22 cellular contexts compared by ENCODE assay signal in genomic region chr13:64164435-64164834, GRCh38.
A peak's percentile ranks its signal among the peaks of the same experiment; 100 is the strongest.
DNase-seq lines count a peak whose midpoint lies in the region; ATAC-seq, FAIRE-seq and TF ChIP-seq lines count a peak whose summit lies in the region.
"Had no signal": no experiment of that assay in that cellular context is flagged by ENCODE, and none has a peak within 500 bp of the region (broad histone marks: within the 10 kb centered on the region; RNA-seq: fewer than 3 reads in every experiment).

No MANE protein-coding gene starts in this region.

- 63% methylated on average over 3 of the region's 4 CpGs for WGBS in right lobe of liver (ENCODE audit: insufficient coverage, low coverage, low lambda C conversion rate, missing lambda C conversion rate)
- WGBS in HepG2 (ENCODE audit: low lambda C conversion rate): 94% methylated on average over 4 of the region's 4 CpGs

- H3K9me3 Mint-ChIP-seq in progenitor cell of endocrine pancreas (ENCODE audit: low read depth): no peaks in the 10 kb centered on the region
- H3K9me3 Mint-ChIP-seq: GM23338 had no signal

- no TSS peak for BruUV-seq in HepG2 (replicated peaks; lab: Mats Ljungman, UMichigan)

- no peak for ATAC-seq in right lobe of liver
- no peak for ATAC-seq in HepG2
- no peak for ATAC-seq in GM18519 (IDR thresholded peaks at IDR 0.05; ENCODE audit: low FRiP score, unreplicated experiment)
- ATAC-seq: GM23338 had no signal

- H3K9ac ChIP-seq in HepG2 (ENCODE audit: insufficient read depth, low read depth, low read length) (no peak overlapping the region), kidney (ENCODE audit: low read length in 2 of 2) (no peak overlapping the region)
- H3K9ac ChIP-seq: SK-N-SH had no signal

- no peak overlapping the region for H3K4me3 ChIP-seq in right lobe of liver
- no peak overlapping the region for H3K4me3 ChIP-seq in HepG2 (replicated peaks in 1 of 3; ENCODE audit: insufficient read depth in 1 of 3, low read depth in 2 of 3, low read length in 3 of 3)
- H3K4me3 ChIP-seq in kidney (ENCODE audit: low read length in 2 of 2): no peak overlapping the region
- H3K4me3 ChIP-seq: GM23338 had no signal

- no peak for FAIRE-seq in HepG2 (lab: Jason Lieb, UNC)
- FAIRE-seq in kidney (lab: Jason Lieb, UNC): no peak
- FAIRE-seq: A204.1, GM18507 had no signal

- no peak overlapping the region for H3K4me2 ChIP-seq in HepG2 (ENCODE audit: low read depth, low read length)
- H3K4me2 ChIP-seq: GM23338, SK-N-SH had no signal

- no peaks in the 10 kb centered on the region for H3K9me3 ChIP-seq in right lobe of liver
- H3K9me3 ChIP-seq in HepG2 (ENCODE audit: low read length): no peaks in the 10 kb centered on the region
- no peaks in the 10 kb centered on the region for H3K9me3 ChIP-seq in kidney (ENCODE audit: control insufficient read depth in 1 of 2, low read length in 2 of 2)
- H3K9me3 ChIP-seq: SK-N-SH had no signal

- H3K4me1 ChIP-seq in right lobe of liver (no peaks in the 10 kb centered on the region), HepG2 (ENCODE audit: insufficient read depth, low read length) (no peaks in the 10 kb centered on the region), kidney (ENCODE audit: control insufficient read depth in 1 of 2, insufficient read depth in 1 of 2, low read depth in 1 of 2, low read length in 2 of 2) (no peaks in the 10 kb centered on the region)

- H3K79me2 ChIP-seq in HepG2 (ENCODE audit: insufficient read depth, low read length): no peaks in the 10 kb centered on the region

- POLR2A ChIA-PET in HepG2 (lab: Yijun Ruan, JAX): no interaction called here

- DNase-seq in right lobe of liver (peak in 2 of 3 donors; percentile 39 to 45), HepG2 (ENCODE audit: low spot score) (no peak), kidney (peak; percentile 37), progenitor cell of endocrine pancreas (ENCODE audit: low spot score, unreplicated experiment) (no peak), HT-29 (ENCODE audit: low spot score) (no peak), NCI-H1092 (lab: John Stamatoyannopoulos, UW) (no peak)
- DNase-seq: DMS53, GDM1, HCEC 1CT, KG1, NCI-H1105 treated with DMSO at 0.1 percent for 48 hours, NCI-H2081, NCI-H2171, NCI-H524 treated with DMSO at 0.1 percent for 48 hours, OCI-M1, SHP77 treated with DMSO at 0.1 percent for 48 hours, SK-N-SH had no signal

- no peaks in the 10 kb centered on the region for H3K27me3 Mint-ChIP-seq in progenitor cell of endocrine pancreas

- no peaks in the 10 kb centered on the region for H3K36me3 Mint-ChIP-seq in progenitor cell of endocrine pancreas (ENCODE audit: insufficient read depth)

- no peaks in the 10 kb centered on the region for H3K36me3 ChIP-seq in right lobe of liver
- H3K36me3 ChIP-seq in HepG2 (replicated peaks in 1 of 2; ENCODE audit: control insufficient read depth in 1 of 2, insufficient read depth in 2 of 2, low read length in 2 of 2): no peaks in the 10 kb centered on the region
- H3K36me3 ChIP-seq in kidney (ENCODE audit: control insufficient read depth in 1 of 2, insufficient read depth in 2 of 2, low read length in 2 of 2): no peaks in the 10 kb centered on the region

- H4K20me1 ChIP-seq in HepG2 (ENCODE audit: insufficient read depth, low read length): no peaks in the 10 kb centered on the region

- no peak for TF ChIP-seq RAD21 in HepG2 (CRISPR knock-in tag; IDR thresholded peaks at IDR 0.05)

- H3K27me3 ChIP-seq in right lobe of liver (no peaks in the 10 kb centered on the region), HepG2 (ENCODE audit: control insufficient read depth in 1 of 2, insufficient read depth in 2 of 2, low read length in 2 of 2) (no peaks in the 10 kb centered on the region)

- TF ChIP-seq CTCF in right lobe of liver (IDR thresholded peaks at IDR 0.05) (no peak), HepG2 (CRISPR knock-in tag; IDR thresholded peaks at IDR 0.05) (no peak), kidney (IDR thresholded peaks at IDR 0.05; ENCODE audit: borderline replicate concordance, extremely low read depth, insufficient read depth) (no peak), progenitor cell of endocrine pancreas (IDR thresholded peaks at IDR 0.05; ENCODE audit: unreplicated experiment) (no peak)

- intact Hi-C loops in right lobe of liver (cut with DNase I) (no loop called here), HepG2 (cut with micrococcal nuclease; ENCODE audit: unreplicated experiment) (no loop called here), kidney (cut with DNase I) (no loop called here)

- in situ Hi-C loops in HepG2 (cut with HindIII; ENCODE audit: extremely low pct_ligation_motif_present, low pct_unique_long_range_greater_than_20kb): no loop called here

- no peak overlapping the region for H3K4me3 Mint-ChIP-seq in progenitor cell of endocrine pancreas (ENCODE audit: low read depth)
- H3K4me3 Mint-ChIP-seq: GM23338 had no signal

- H3K27ac ChIP-seq in right lobe of liver (no peak overlapping the region), HepG2 (ENCODE audit: extremely low read length, insufficient read depth, low read length) (no peak overlapping the region), kidney (ENCODE audit: low read depth in 2 of 2, low read length in 2 of 2) (no peak overlapping the region)
- H3K27ac ChIP-seq: HL-60 had no signal

- H3K27ac Mint-ChIP-seq in progenitor cell of endocrine pancreas: peak overlapping the region; percentile 14
- H3K27ac Mint-ChIP-seq: GM23338 had no signal

- TF ChIP-seq EP300 in HepG2 (IDR thresholded peaks at IDR 0.05; ENCODE audit: low read depth in 2 of 2, low read length in 2 of 2) (no peak), HepG2 (CRISPR knock-in tag; IDR thresholded peaks at IDR 0.05; ENCODE audit: borderline replicate concordance) (no peak)

- TF ChIP-seq POLR2A in right lobe of liver (IDR thresholded peaks at IDR 0.05) (no peak), HepG2 (IDR thresholded peaks at IDR 0.05; ENCODE audit: insufficient read depth in 1 of 2, low read depth in 2 of 2, low read length in 2 of 2) (no peak)

- peaks cover 4% of the 10 kb centered on the region for H3K4me1 Mint-ChIP-seq in progenitor cell of endocrine pancreas (ENCODE audit: low read depth)
- H3K4me1 Mint-ChIP-seq: GM23338 had no signal

- H2AFZ ChIP-seq in HepG2 (ENCODE audit: low read length): no peak overlapping the region
- H2AFZ ChIP-seq: GM23338 had no signal

- CTCF ChIA-PET in HepG2 (lab: Yijun Ruan, JAX; ENCODE audit: low intra/inter-chr PET ratio, low total read pairs): no interaction called here

TF ChIP-seq in HepG2, 621 proteins besides CTCF, POLR2A, EP300 and RAD21 (continues in another document):
- TF ChIP-seq ZNF501 (CRISPR knock-in tag; IDR thresholded peaks at IDR 0.05) (no peak), ZNF326 (CRISPR knock-in tag; IDR thresholded peaks at IDR 0.05; ENCODE audit: borderline replicate concordance) (no peak), ZNF343 (CRISPR knock-in tag; IDR thresholded peaks at IDR 0.05) (no peak), NFKBIZ (CRISPR knock-in tag; IDR thresholded peaks at IDR 0.05) (no peak), FOXM1 (CRISPR knock-in tag; IDR thresholded peaks at IDR 0.05) (no peak), ZSCAN30 (CRISPR knock-in tag; IDR thresholded peaks at IDR 0.05) (no peak), RBM39 (IDR thresholded peaks at IDR 0.05; ENCODE audit: low read depth, low read length, poor library complexity, severe bottlenecking) (no peak), ZNF841 (CRISPR knock-in tag; IDR thresholded peaks at IDR 0.05; ENCODE audit: borderline replicate concordance) (no peak), PAXIP1 (CRISPR knock-in tag; conservative IDR thresholded peaks at IDR 0.05) (no peak), TBX3 (IDR thresholded peaks at IDR 0.05; ENCODE audit: borderline replicate concordance) (no peak), GMEB1 (CRISPR knock-in tag; IDR thresholded peaks at IDR 0.05; ENCODE audit: borderline replicate concordance) (no peak), TCF7 (IDR thresholded peaks at IDR 0.05; ENCODE audit: low read depth) (no peak)
- TF ChIP-seq, protein P1, sequence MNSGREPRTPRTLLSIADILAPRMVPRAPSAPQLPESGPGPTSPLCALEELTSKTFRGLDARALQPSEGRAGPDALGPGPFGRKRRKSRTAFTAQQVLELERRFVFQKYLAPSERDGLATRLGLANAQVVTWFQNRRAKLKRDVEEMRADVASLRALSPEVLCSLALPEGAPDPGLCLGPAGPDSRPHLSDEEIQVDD (CRISPR knock-in tag; IDR thresholded peaks at IDR 0.05; ENCODE audit: borderline replicate concordance): no peak

Comparison
In these comparisons a context has a peak if more than half of its experiments do, and no peak if none do; other contexts are left out.
1. DNase-seq: peak in right lobe of liver (2 of 3) and kidney (single experiment); none in HepG2 (single experiment), progenitor cell of endocrine pancreas (single experiment), HT-29 (single experiment) and NCI-H1092 (single experiment).